2 cellular contexts compared by ENCODE assay signal in genomic region chr7:27116019-27116411, GRCh38.
TF ChIP-seq lines count a peak whose summit lies in the region.

No MANE protein-coding gene starts in this region.

TF ChIP-seq in GM23338, 12 proteins besides CTCF, POLR2A, EP300 and RAD21:
- TF ChIP-seq EZH2 (IDR thresholded peaks at IDR 0.05; ENCODE audit: low read depth, unreplicated experiment), result peak; percentile 98
- no peak for TF ChIP-seq ZNF331 (CRISPR knock-in tag; IDR thresholded peaks at IDR 0.05; ENCODE audit: low read depth)
TF ChIP-seq in GM23338: peak in this region for 1.

TF ChIP-seq in endothelial cell of umbilical vein, 7 proteins besides CTCF, POLR2A, EP300 and RAD21:
- TF ChIP-seq MYC (IDR thresholded peaks at IDR 0.05; ENCODE audit: low read depth, low read length) (no peak), MAX (IDR thresholded peaks at IDR 0.05; ENCODE audit: insufficient read depth, insufficient read length) (no peak), EZH2 (IDR thresholded peaks at IDR 0.05; ENCODE audit: borderline replicate concordance, low read depth, low read length, severe bottlenecking) (no peak), FOS (IDR thresholded peaks at IDR 0.05; ENCODE audit: borderline replicate concordance, insufficient read depth, low read length) (no peak), JUN (IDR thresholded peaks at IDR 0.05; ENCODE audit: borderline replicate concordance, insufficient read depth, insufficient read length, low read depth) (no peak), POLR2AphosphoS5 (IDR thresholded peaks at IDR 0.05; ENCODE audit: insufficient read depth, low read depth, low read length) (no peak), GATA2 (IDR thresholded peaks at IDR 0.05; ENCODE audit: insufficient read depth, insufficient read length, low read depth, low read length) (no peak)
